Comparison of ENCODE assay signal across 8 cellular contexts in genomic region chr3:44762690-44763089, GRCh38. TPM values are rescaled to one million over a fixed set of nuclear protein-coding genes. Genes with fewer than 3 reads are reported as not detected.
A peak's percentile ranks its signal among the peaks of the same experiment; 100 is the strongest.
DNase-seq lines count a peak whose midpoint lies in the region; ATAC-seq and TF ChIP-seq lines count a peak whose summit lies in the region.

No MANE protein-coding gene starts in this region.

- TF ChIP-seq CTCF in RWPE2 (IDR thresholded peaks at IDR 0.05; ENCODE audit: poor library complexity, severe bottlenecking) (no peak), epithelial cell of esophagus (IDR thresholded peaks at IDR 0.05; ENCODE audit: insufficient read depth, low read depth, low read length, missing control alignments) (no peak), progenitor cell of endocrine pancreas (IDR thresholded peaks at IDR 0.05; ENCODE audit: unreplicated experiment) (no peak), upper lobe of left lung (IDR thresholded peaks at IDR 0.05) (no peak)

- no peak for DNase-seq in activated CD4-positive, alpha-beta T cell treated with anti-CD3 and anti-CD28 coated beads, Interleukin-2, amount 10 ng/mL, durations not matched to agents 24 days and 14 days
- DNase-seq in activated CD4-positive, alpha-beta T cell treated with anti-CD3 and anti-CD28 coated beads for 1 hour, result no peak
- DNase-seq in RWPE2 (ENCODE audit: low spot score) (no peak), epithelial cell of esophagus (ENCODE audit: low read depth) (no peak), progenitor cell of endocrine pancreas (ENCODE audit: low spot score, unreplicated experiment) (no peak), upper lobe of left lung (no peak), NCI-H1105 treated with DMSO at 0.1 percent for 48 hours (lab: John Stamatoyannopoulos, UW) (no peak)

- no peak for TF ChIP-seq EP300 in upper lobe of left lung (IDR thresholded peaks at IDR 0.05)

- ATAC-seq in RWPE2 (ENCODE audit: low read depth) (no peak), upper lobe of left lung (ENCODE audit: low FRiP score in 2 of 2) (no peak), HG02798 (IDR thresholded peaks at IDR 0.05; ENCODE audit: poor library complexity, unreplicated experiment) (no peak)

- peak overlapping the region; percentile 97 for H3K4me3 Mint-ChIP-seq in activated CD4-positive, alpha-beta T cell treated with anti-CD3 and anti-CD28 coated beads, Interleukin-2, amount 10 ng/mL, durations not matched to agents 24 days and 14 days
- H3K4me3 Mint-ChIP-seq in progenitor cell of endocrine pancreas (ENCODE audit: low read depth), result peak overlapping the region; percentile 88

- H3K4me1 ChIP-seq in RWPE2 (ENCODE audit: insufficient read depth, poor library complexity, severe bottlenecking) (no peaks in the 10 kb centered on the region), upper lobe of left lung (peaks cover 12 to 26% (median 16%) of the 10 kb centered on the region in 4 donors)

- WGBS in upper lobe of left lung, 2 donors, result 25 to 47% methylated on average over 5 of the region's 5 CpGs

- H3K27ac ChIP-seq in RWPE2 (ENCODE audit: poor library complexity, severe bottlenecking) (peak overlapping the region; percentile 68), upper lobe of left lung (no peak overlapping the region)

- H3K9me3 Mint-ChIP-seq in activated CD4-positive, alpha-beta T cell treated with anti-CD3 and anti-CD28 coated beads, Interleukin-2, amount 10 ng/mL, durations not matched to agents 24 days and 14 days, result peaks cover 29% of the 10 kb centered on the region
- H3K9me3 Mint-ChIP-seq in progenitor cell of endocrine pancreas (ENCODE audit: low read depth), result peaks cover 26% of the 10 kb centered on the region

- H3K27me3 Mint-ChIP-seq in activated CD4-positive, alpha-beta T cell treated with anti-CD3 and anti-CD28 coated beads, Interleukin-2, amount 10 ng/mL, durations not matched to agents 24 days and 14 days, result no peaks in the 10 kb centered on the region
- H3K27me3 Mint-ChIP-seq in progenitor cell of endocrine pancreas, result no peaks in the 10 kb centered on the region

- intact Hi-C loops in activated CD4-positive, alpha-beta T cell treated with anti-CD3 and anti-CD28 coated beads, Interleukin-2, amount 10 ng/mL, durations not matched to agents 24 days and 14 days (cut with micrococcal nuclease), result loop anchor here (5.0 to 10.0 kb wide), 4 partner anchors 215 to 1140 kb away; partner anchors contain the start of genes ABHD5, ANO10, EXOSC7 and ZDHHC3

- H3K36me3 ChIP-seq in RWPE2 (ENCODE audit: low read depth) (peaks cover 48% of the 10 kb centered on the region), upper lobe of left lung (peaks cover 0 to 8% (median 0%) of the 10 kb centered on the region in 4 donors)

- peaks cover 34% of the 10 kb centered on the region for H3K4me1 Mint-ChIP-seq in activated CD4-positive, alpha-beta T cell treated with anti-CD3 and anti-CD28 coated beads, Interleukin-2, amount 10 ng/mL, durations not matched to agents 24 days and 14 days
- H3K4me1 Mint-ChIP-seq in progenitor cell of endocrine pancreas (ENCODE audit: low read depth), result peaks cover 10% of the 10 kb centered on the region

- H3K36me3 Mint-ChIP-seq in activated CD4-positive, alpha-beta T cell treated with anti-CD3 and anti-CD28 coated beads, Interleukin-2, amount 10 ng/mL, durations not matched to agents 24 days and 14 days (ENCODE audit: low read depth), result peaks cover 72% of the 10 kb centered on the region
- peaks cover 47% of the 10 kb centered on the region for H3K36me3 Mint-ChIP-seq in progenitor cell of endocrine pancreas (ENCODE audit: insufficient read depth)

- H3K27ac Mint-ChIP-seq in activated CD4-positive, alpha-beta T cell treated with anti-CD3 and anti-CD28 coated beads, Interleukin-2, amount 10 ng/mL, durations not matched to agents 24 days and 14 days, result peak overlapping the region; percentile 85
- peak overlapping the region; percentile 96 for H3K27ac Mint-ChIP-seq in progenitor cell of endocrine pancreas

- no peak for TF ChIP-seq POLR2A in upper lobe of left lung (IDR thresholded peaks at IDR 0.05)

- H3K9me3 ChIP-seq in RWPE2 (ENCODE audit: severe bottlenecking) (peaks cover 5% of the 10 kb centered on the region), upper lobe of left lung (peaks cover 0 to 5% (median 0%) of the 10 kb centered on the region in 4 donors)

- no peaks in the 10 kb centered on the region for H3K27me3 ChIP-seq in RWPE2 (ENCODE audit: insufficient read depth, poor library complexity, severe bottlenecking)
- H3K27me3 ChIP-seq in upper lobe of left lung, result no peaks in the 10 kb centered on the region

- peak overlapping the region; percentile 55 for H3K4me3 ChIP-seq in RWPE2 (ENCODE audit: severe bottlenecking)
- peak overlapping the region; percentile 92 for H3K4me3 ChIP-seq in epithelial cell of esophagus (ENCODE audit: low read length)
- H3K4me3 ChIP-seq in upper lobe of left lung, result no peak overlapping the region

RNA-seq across cellular contexts. Expression of gene KIF15, which starts 1.1 kb away (rescaled TPM):
- 26.5 and 28.3 TPM in 2 replicates for total RNA-seq in activated CD4-positive, alpha-beta T cell treated with anti-CD3 and anti-CD28 coated beads, Interleukin-2, amount 10 ng/mL, durations not matched to agents 24 days and 14 days
- total RNA-seq in progenitor cell of endocrine pancreas (17.0 and 21.4 TPM in 2 replicates), upper lobe of left lung (1 to 10 TPM in 2 of 6 donors, under 1 TPM in 3, not detected in 1; 0.69 to 2.3 (median 0.89) TPM)

RNA-seq across cellular contexts. Expression of gene KIAA1143, which starts 1.3 kb away (rescaled TPM):
- 40.7 and 47.4 TPM in 2 replicates for total RNA-seq in activated CD4-positive, alpha-beta T cell treated with anti-CD3 and anti-CD28 coated beads, Interleukin-2, amount 10 ng/mL, durations not matched to agents 24 days and 14 days
- total RNA-seq in progenitor cell of endocrine pancreas (37.0 and 38.8 TPM in 2 replicates), upper lobe of left lung (10 to 100 TPM in 4 of 6 donors, 1 to 10 TPM in 2; 8.3 to 26.5 (median 17.6) TPM)

RNA-seq across cellular contexts. Expression of gene ZNF501, which starts 33.3 kb away (rescaled TPM):
- total RNA-seq in activated CD4-positive, alpha-beta T cell treated with anti-CD3 and anti-CD28 coated beads, Interleukin-2, amount 10 ng/mL, durations not matched to agents 24 days and 14 days, result 1.1 and 1.4 TPM in 2 replicates
- total RNA-seq in progenitor cell of endocrine pancreas, result 6.7 and 7.5 TPM in 2 replicates
- total RNA-seq in upper lobe of left lung, result 1 to 10 TPM; 2.1 to 8.8 (median 2.9) TPM

RNA-seq across cellular contexts. Expression of gene ZNF502, which starts 50.2 kb away (rescaled TPM):
- 0.47 and 0.82 TPM in 2 replicates for total RNA-seq in activated CD4-positive, alpha-beta T cell treated with anti-CD3 and anti-CD28 coated beads, Interleukin-2, amount 10 ng/mL, durations not matched to agents 24 days and 14 days
- not detected in 2 replicates for total RNA-seq in progenitor cell of endocrine pancreas
- total RNA-seq in upper lobe of left lung, result 1 to 10 TPM in 5 of 6 donors, under 1 TPM in 1; 1.00 to 4.7 (median 3.7) TPM

Comparison
In these comparisons a context has a peak if more than half of its experiments do, and no peak if none do; other contexts are left out.
1. H3K4me3 ChIP-seq: peak in RWPE2 (single experiment) and epithelial cell of esophagus (single experiment); none in upper lobe of left lung (0 of 4).